In the genomic region with DNA sequence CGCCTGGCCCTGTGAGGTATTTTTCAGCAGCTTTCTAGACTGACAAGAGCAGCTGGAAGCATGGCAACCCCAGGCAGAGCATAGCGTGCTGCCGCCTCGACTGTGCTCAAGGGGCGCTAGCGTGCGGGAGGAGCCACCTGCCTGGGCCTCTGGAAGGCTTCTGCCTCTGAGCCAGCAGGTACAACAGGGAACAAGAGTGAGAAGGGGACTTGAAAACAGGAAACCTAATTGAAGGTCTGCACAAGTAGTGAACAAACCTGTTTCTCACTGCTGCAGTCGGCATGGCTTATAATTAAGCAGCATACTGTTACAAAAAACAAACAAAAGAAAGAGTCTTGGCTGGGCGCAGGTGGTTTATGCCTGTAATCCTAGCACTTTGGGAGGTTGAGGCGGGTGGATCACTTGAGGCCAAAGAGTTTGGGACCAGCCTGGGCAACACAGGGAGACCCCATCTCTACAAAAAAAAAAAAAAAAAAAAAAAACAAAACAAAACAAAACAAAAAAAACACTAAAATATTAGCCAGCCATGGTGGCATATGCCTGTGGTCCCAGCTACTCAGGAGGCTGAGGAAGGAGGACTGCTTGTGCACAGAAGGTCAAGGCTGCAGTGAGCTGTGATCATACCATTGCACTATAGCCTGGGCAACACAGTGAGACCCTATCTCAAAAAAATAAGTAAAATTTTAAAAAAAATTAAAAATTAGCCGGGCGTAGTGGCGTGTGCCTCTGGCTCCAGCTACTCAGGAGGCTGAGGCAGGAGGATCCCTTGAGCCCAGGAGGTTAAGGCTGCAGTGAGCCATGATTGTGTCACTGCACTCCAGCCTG, we compare ENCODE assay signal across 9 cellular contexts. TPM values are rescaled to one million over a fixed set of nuclear protein-coding genes. Genes with fewer than 3 reads are reported as not detected.
A peak's percentile ranks its signal among the peaks of the same experiment; 100 is the strongest.
DNase-seq lines count a peak whose midpoint lies in the region; FAIRE-seq and TF ChIP-seq lines count a peak whose summit lies in the region.
"Had no signal": no experiment of that assay in that cellular context is flagged by ENCODE, and none has a peak within 500 bp of the region (broad histone marks: within the 10 kb centered on the region; RNA-seq: fewer than 3 reads in every experiment).

No MANE protein-coding gene starts in this region.

- H3K4me1 Mint-ChIP-seq in activated CD4-positive, alpha-beta T cell treated with anti-CD3 and anti-CD28 coated beads, Interleukin-2, amount 10 ng/mL, durations not matched to agents 24 days and 14 days, result no peaks in the 10 kb centered on the region

- no peak overlapping the region for H3K27ac Mint-ChIP-seq in activated CD4-positive, alpha-beta T cell treated with anti-CD3 and anti-CD28 coated beads, Interleukin-2, amount 10 ng/mL, durations not matched to agents 24 days and 14 days

- no peaks in the 10 kb centered on the region for H3K9me3 Mint-ChIP-seq in activated CD4-positive, alpha-beta T cell treated with anti-CD3 and anti-CD28 coated beads, Interleukin-2, amount 10 ng/mL, durations not matched to agents 24 days and 14 days

- WGBS in small intestine, 3 donors, result 40 to 64% (median 50%) methylated on average over 13 of the region's 13 CpGs

- H3K4me3 ChIP-seq in bronchial epithelial cell (ENCODE audit: low read depth, low read length) (no peak overlapping the region), small intestine (ENCODE audit: low read depth in 1 of 2, low read length in 2 of 2) (no peak overlapping the region)
- H3K4me3 ChIP-seq: BLaER1 treated with 17β-estradiol and CSF1 and Interleukin-3, amounts not matched to agents 10 nM and 100 nM had no signal

- H3K36me3 ChIP-seq in bronchial epithelial cell (ENCODE audit: control insufficient read depth, insufficient read depth, low read length) (no peaks in the 10 kb centered on the region), small intestine (ENCODE audit: control insufficient read depth in 2 of 2, insufficient read depth in 2 of 2, low read length in 2 of 2) (no peaks in the 10 kb centered on the region)

- intact Hi-C loops in activated CD4-positive, alpha-beta T cell treated with anti-CD3 and anti-CD28 coated beads, Interleukin-2, amount 10 ng/mL, durations not matched to agents 24 days and 14 days (cut with micrococcal nuclease), result no loop called here

- H3K27me3 ChIP-seq in bronchial epithelial cell (ENCODE audit: control insufficient read depth, insufficient read depth, low read length), result no peaks in the 10 kb centered on the region
- no peaks in the 10 kb centered on the region for H3K27me3 ChIP-seq in small intestine (ENCODE audit: control insufficient read depth in 2 of 2, insufficient read depth in 2 of 2, low read length in 2 of 2)
- H3K27me3 ChIP-seq: BLaER1 treated with 17β-estradiol and CSF1 and Interleukin-3, amounts not matched to agents 10 nM and 100 nM had no signal

- no peak overlapping the region for H3K4me3 Mint-ChIP-seq in activated CD4-positive, alpha-beta T cell treated with anti-CD3 and anti-CD28 coated beads, Interleukin-2, amount 10 ng/mL, durations not matched to agents 24 days and 14 days

- H3K27ac ChIP-seq in small intestine (ENCODE audit: low read depth in 1 of 2, low read length in 1 of 2), result no peak overlapping the region
- H3K27ac ChIP-seq: BLaER1 treated with 17β-estradiol and CSF1 and Interleukin-3, amounts not matched to agents 10 nM and 100 nM had no signal

- FAIRE-seq in bronchial epithelial cell (lab: Jason Lieb, UNC), result no peak
- no peak for FAIRE-seq in small intestine (lab: Jason Lieb, UNC)

- no peaks in the 10 kb centered on the region for H3K36me3 Mint-ChIP-seq in activated CD4-positive, alpha-beta T cell treated with anti-CD3 and anti-CD28 coated beads, Interleukin-2, amount 10 ng/mL, durations not matched to agents 24 days and 14 days (ENCODE audit: low read depth)

- DNase-seq in activated CD4-positive, alpha-beta T cell treated with anti-CD3 and anti-CD28 coated beads, Interleukin-2, amount 10 ng/mL, durations not matched to agents 24 days and 14 days, result peak; percentile 66
- no peak for DNase-seq in activated CD4-positive, alpha-beta T cell treated with anti-CD3 and anti-CD28 coated beads, Interleukin-2, amount 50 U/mL, for 4 hours
- peak; percentile 66 for DNase-seq in NCI-H2196 treated with DMSO at 0.1 percent for 48 hours (lab: John Stamatoyannopoulos, UW; ENCODE audit: unreplicated experiment)
- peak; percentile 39 for DNase-seq in bronchial epithelial cell (ENCODE audit: low read depth)
- peak; percentile 61 for DNase-seq in small intestine
- no peak for DNase-seq in NCI-H226
- no peak for DNase-seq in SW 1271 (lab: John Stamatoyannopoulos, UW)
- DNase-seq in LoVo (ENCODE audit: low spot score), result no peak

- H3K4me1 ChIP-seq in small intestine (ENCODE audit: control insufficient read depth in 2 of 2, insufficient read depth in 1 of 2, low read depth in 1 of 2, low read length in 1 of 2), result no peaks in the 10 kb centered on the region

- no peaks in the 10 kb centered on the region for H3K27me3 Mint-ChIP-seq in activated CD4-positive, alpha-beta T cell treated with anti-CD3 and anti-CD28 coated beads, Interleukin-2, amount 10 ng/mL, durations not matched to agents 24 days and 14 days

- H3K9me3 ChIP-seq in small intestine (ENCODE audit: control insufficient read depth, low read depth), result no peaks in the 10 kb centered on the region
- H3K9me3 ChIP-seq: BLaER1 treated with 17β-estradiol and CSF1 and Interleukin-3, amounts not matched to agents 10 nM and 100 nM had no signal

- peak; percentile 79 for TF ChIP-seq CTCF in bronchial epithelial cell (IDR thresholded peaks at IDR 0.05; ENCODE audit: insufficient read depth, low read length, severe bottlenecking)

RNA-seq across cellular contexts. Expression of gene GARRE1, which starts 12.6 kb away (rescaled TPM):
- 9.8 and 12.0 TPM in 2 replicates for total RNA-seq in activated CD4-positive, alpha-beta T cell treated with anti-CD3 and anti-CD28 coated beads, Interleukin-2, amount 10 ng/mL, durations not matched to agents 24 days and 14 days
- total RNA-seq in bronchial epithelial cell, result 6.1 and 7.7 TPM in 2 replicates
- polyA plus RNA-seq in small intestine, result 10 to 100 TPM in 1 of 3 donors, 1 to 10 TPM in 2; 2.7 to 10.9 (median 3.0) TPM

Comparison
In these comparisons a context has a peak if more than half of its experiments do, and no peak if none do; other contexts are left out.
1. DNase-seq: peak in activated CD4-positive, alpha-beta T cell treated with anti-CD3 and anti-CD28 coated beads, Interleukin-2, amount 10 ng/mL, durations not matched to agents 24 days and 14 days (single experiment), NCI-H2196 treated with DMSO at 0.1 percent for 48 hours (single experiment), bronchial epithelial cell (single experiment) and small intestine (single experiment); none in activated CD4-positive, alpha-beta T cell treated with anti-CD3 and anti-CD28 coated beads, Interleukin-2, amount 50 U/mL, for 4 hours (0 of 2), NCI-H226 (single experiment), SW 1271 (0 of 2) and LoVo (single experiment).